In the genomic region with DNA sequence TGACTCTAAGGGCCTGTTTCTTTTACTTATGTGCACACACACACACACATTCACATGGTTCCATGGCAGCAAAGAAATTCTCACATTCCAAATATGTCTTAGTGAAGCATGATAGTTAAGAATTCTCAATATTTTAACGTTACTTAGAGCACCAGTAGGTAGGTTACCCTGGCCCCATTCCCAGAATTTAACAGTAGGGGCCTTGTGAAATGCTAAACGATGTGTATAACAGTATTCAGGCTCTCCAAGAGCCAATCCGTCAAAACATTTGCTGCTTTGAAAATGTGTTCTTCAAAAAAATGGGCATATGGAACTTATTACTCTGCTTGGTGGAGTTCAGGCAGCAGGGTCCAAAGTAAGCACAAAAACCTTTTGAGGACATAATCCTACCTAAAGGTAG, we compare ENCODE assay signal across 1 cellular context.
TF ChIP-seq lines count a peak whose summit lies in the region.

No MANE protein-coding gene starts in this region.

TF ChIP-seq in GM23338, 12 proteins besides CTCF, POLR2A, EP300 and RAD21 (continued from another document):
- TF ChIP-seq, protein P1, sequence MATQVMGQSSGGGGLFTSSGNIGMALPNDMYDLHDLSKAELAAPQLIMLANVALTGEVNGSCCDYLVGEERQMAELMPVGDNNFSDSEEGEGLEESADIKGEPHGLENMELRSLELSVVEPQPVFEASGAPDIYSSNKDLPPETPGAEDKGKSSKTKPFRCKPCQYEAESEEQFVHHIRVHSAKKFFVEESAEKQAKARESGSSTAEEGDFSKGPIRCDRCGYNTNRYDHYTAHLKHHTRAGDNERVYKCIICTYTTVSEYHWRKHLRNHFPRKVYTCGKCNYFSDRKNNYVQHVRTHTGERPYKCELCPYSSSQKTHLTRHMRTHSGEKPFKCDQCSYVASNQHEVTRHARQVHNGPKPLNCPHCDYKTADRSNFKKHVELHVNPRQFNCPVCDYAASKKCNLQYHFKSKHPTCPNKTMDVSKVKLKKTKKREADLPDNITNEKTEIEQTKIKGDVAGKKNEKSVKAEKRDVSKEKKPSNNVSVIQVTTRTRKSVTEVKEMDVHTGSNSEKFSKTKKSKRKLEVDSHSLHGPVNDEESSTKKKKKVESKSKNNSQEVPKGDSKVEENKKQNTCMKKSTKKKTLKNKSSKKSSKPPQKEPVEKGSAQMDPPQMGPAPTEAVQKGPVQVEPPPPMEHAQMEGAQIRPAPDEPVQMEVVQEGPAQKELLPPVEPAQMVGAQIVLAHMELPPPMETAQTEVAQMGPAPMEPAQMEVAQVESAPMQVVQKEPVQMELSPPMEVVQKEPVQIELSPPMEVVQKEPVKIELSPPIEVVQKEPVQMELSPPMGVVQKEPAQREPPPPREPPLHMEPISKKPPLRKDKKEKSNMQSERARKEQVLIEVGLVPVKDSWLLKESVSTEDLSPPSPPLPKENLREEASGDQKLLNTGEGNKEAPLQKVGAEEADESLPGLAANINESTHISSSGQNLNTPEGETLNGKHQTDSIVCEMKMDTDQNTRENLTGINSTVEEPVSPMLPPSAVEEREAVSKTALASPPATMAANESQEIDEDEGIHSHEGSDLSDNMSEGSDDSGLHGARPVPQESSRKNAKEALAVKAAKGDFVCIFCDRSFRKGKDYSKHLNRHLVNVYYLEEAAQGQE (IDR thresholded peaks at IDR 0.05; ENCODE audit: unreplicated experiment) = no peak
- TF ChIP-seq ZNF462 (CRISPR knock-in tag; IDR thresholded peaks at IDR 0.05) (no peak), ZNF331 (CRISPR knock-in tag; IDR thresholded peaks at IDR 0.05; ENCODE audit: low read depth) (no peak), CREB1 (CRISPR knock-in tag; IDR thresholded peaks at IDR 0.05; ENCODE audit: low read depth) (no peak)
